Comparison of ENCODE assay signal across 1 cellular context in genomic region chr4:126071346-126072333, GRCh38.
TF ChIP-seq lines count a peak whose summit lies in the region.

No MANE protein-coding gene starts in this region.

TF ChIP-seq in SK-N-SH, 30 proteins besides CTCF, POLR2A, EP300 and RAD21 (continued from another document):
- TF ChIP-seq, protein P1, sequence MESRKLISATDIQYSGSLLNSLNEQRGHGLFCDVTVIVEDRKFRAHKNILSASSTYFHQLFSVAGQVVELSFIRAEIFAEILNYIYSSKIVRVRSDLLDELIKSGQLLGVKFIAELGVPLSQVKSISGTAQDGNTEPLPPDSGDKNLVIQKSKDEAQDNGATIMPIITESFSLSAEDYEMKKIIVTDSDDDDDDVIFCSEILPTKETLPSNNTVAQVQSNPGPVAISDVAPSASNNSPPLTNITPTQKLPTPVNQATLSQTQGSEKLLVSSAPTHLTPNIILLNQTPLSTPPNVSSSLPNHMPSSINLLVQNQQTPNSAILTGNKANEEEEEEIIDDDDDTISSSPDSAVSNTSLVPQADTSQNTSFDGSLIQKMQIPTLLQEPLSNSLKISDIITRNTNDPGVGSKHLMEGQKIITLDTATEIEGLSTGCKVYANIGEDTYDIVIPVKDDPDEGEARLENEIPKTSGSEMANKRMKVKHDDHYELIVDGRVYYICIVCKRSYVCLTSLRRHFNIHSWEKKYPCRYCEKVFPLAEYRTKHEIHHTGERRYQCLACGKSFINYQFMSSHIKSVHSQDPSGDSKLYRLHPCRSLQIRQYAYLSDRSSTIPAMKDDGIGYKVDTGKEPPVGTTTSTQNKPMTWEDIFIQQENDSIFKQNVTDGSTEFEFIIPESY (IDR thresholded peaks at IDR 0.05; ENCODE audit: borderline replicate concordance, low read depth): no peak
- TF ChIP-seq RCOR1 (IDR thresholded peaks at IDR 0.05; ENCODE audit: low read length): no peak
- no peak; the same call in 1 of the 2 replicates for TF ChIP-seq NRF1 (IDR thresholded peaks at IDR 0.05; ENCODE audit: low read depth, low read length)
- TF ChIP-seq CHD2 (IDR thresholded peaks at IDR 0.05; ENCODE audit: low read length, partially characterized antibody): no peak
